37 cellular contexts compared by ENCODE assay signal in the genomic region with DNA sequence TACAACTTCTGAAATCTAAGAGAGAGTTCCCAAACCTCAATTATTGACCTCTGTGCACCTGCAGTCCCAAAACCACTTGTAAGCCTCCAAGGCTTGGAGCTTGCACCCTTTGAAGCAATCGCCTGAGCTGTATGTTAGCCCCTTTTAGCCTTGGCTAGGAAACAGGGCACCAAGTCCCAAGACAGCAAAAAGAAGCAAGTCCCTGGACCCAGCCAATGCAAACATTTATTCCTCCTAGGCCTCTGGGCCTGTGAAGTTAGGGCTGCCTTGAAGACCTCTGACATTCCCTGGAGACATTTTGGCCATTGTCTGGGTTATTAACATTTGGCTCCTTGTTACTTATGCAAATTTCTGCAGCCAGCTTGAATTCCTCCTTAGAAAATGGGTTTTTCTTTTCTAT.
"Had no signal": no experiment of that assay in that cellular context is flagged by ENCODE, and none has a peak within 500 bp of the region (broad histone marks: within the 10 kb centered on the region; RNA-seq: fewer than 3 reads in every experiment).

No MANE protein-coding gene starts in this region.

- H3K4me3 ChIP-seq: ascending aorta, body of pancreas, breast epithelium had no signal

- H3K27me3 ChIP-seq: ascending aorta, body of pancreas, brain microvascular endothelial cell, breast epithelium had no signal

- H3K4me1 Mint-ChIP-seq: activated B cell treated with CpG ODN at 0.5 μM for 24 hours; activated CD4-positive, alpha-beta T cell treated with anti-CD3 and anti-CD28 coated beads, Interleukin-2, amount 10 ng/mL, durations not matched to agents 24 days and 14 days; activated naive CD4-positive, alpha-beta T cell treated with anti-CD3 and anti-CD28 coated beads, Interleukin-2, amount 50 U/mL, for 24 hours; activated naive CD8-positive, alpha-beta T cell treated with anti-CD3 and anti-CD28 coated beads, Interleukin-2, amount 10 ng/mL, durations not matched to agents 7 days and 5 days; activated naive CD8-positive, alpha-beta T cell treated with anti-CD3 and anti-CD28 coated beads, Interleukin-2, amount 50 U/mL, for 24 hours; activated T-helper 17 cell treated with anti-CD3 and anti-CD28 coated beads, Interleukin-2, amount 50 U/mL, for 72 hours had no signal

- DNase-seq: activated B cell treated with CpG ODN at 0.5 μM for 24 hours; activated CD4-positive, alpha-beta memory T cell treated with anti-CD3 and anti-CD28 coated beads for 36 hours; activated CD4-positive, alpha-beta T cell treated with anti-CD3 and anti-CD28 coated beads for 4 hours; activated CD4-positive, alpha-beta T cell treated with anti-CD3 and anti-CD28 coated beads, Interleukin-2, amount 50 U/mL, for 1 hour; activated CD4-positive, alpha-beta T cell treated with anti-CD3 and anti-CD28 coated beads, Interleukin-2, amount 50 U/mL, for 4 hours; activated CD4-positive, CD25-positive, alpha-beta regulatory T cell treated with anti-CD3 and anti-CD28 coated beads, Interleukin-2, amount 50 U/mL, for 72 hours; activated CD8-positive, alpha-beta memory T cell treated with anti-CD3 and anti-CD28 coated beads, Interleukin-2, amount 50 U/mL, for 4 hours; activated CD8-positive, alpha-beta T cell treated with anti-CD3 and anti-CD28 coated beads for 36 hours; activated effector memory CD4-positive, alpha-beta T cell treated with anti-CD3 and anti-CD28 coated beads, Interleukin-2, amount 50 U/mL, for 16 hours; activated gamma-delta T cell treated with Interleukin-2 at 50 U/mL for 16 hours; activated naive CD4-positive, alpha-beta T cell; activated naive CD4-positive, alpha-beta T cell treated with anti-CD3 and anti-CD28 coated beads for 36 hours; activated naive CD8-positive, alpha-beta T cell treated with anti-CD3 and anti-CD28 coated beads, Interleukin-2, amount 10 ng/mL, durations not matched to agents 7 days and 5 days; activated naive CD8-positive, alpha-beta T cell treated with anti-CD3 and anti-CD28 coated beads, Interleukin-2, amount 50 U/mL, for 24 hours; activated T-cell treated with anti-CD3 and anti-CD28 coated beads for 4 hours; activated T-cell treated with anti-CD3 and anti-CD28 coated beads, Interleukin-2, amount 50 U/mL, for 1 hour; activated T-cell treated with anti-CD3 and anti-CD28 coated beads, Interleukin-2, amount 50 U/mL, for 4 hours; activated T-cell treated with anti-CD3 and anti-CD28 coated beads, Interleukin-2, amount 50 U/mL, for 72 hours; amygdala; anterior cingulate cortex; body of pancreas; brain microvascular endothelial cell; central memory CD4-positive, alpha-beta T cell; T-helper 1 cell; T-helper 2 cell; T-helper 9 cell had no signal

- H3K36me3 ChIP-seq: ascending aorta, brain microvascular endothelial cell, breast epithelium had no signal

- H3K27me3 Mint-ChIP-seq: activated B cell treated with CpG ODN at 0.5 μM for 24 hours; activated CD4-positive, alpha-beta memory T cell treated with anti-CD3 and anti-CD28 coated beads for 36 hours; activated CD8-positive, alpha-beta T cell treated with anti-CD3 and anti-CD28 coated beads for 36 hours; activated naive CD8-positive, alpha-beta T cell treated with anti-CD3 and anti-CD28 coated beads, Interleukin-2, amount 10 ng/mL, durations not matched to agents 7 days and 5 days; activated naive CD8-positive, alpha-beta T cell treated with anti-CD3 and anti-CD28 coated beads, Interleukin-2, amount 50 U/mL, for 24 hours had no signal

- ATAC-seq: activated CD8-positive, alpha-beta T cell treated with anti-CD3 and anti-CD28 coated beads for 36 hours; activated naive CD8-positive, alpha-beta T cell treated with anti-CD3 and anti-CD28 coated beads, Interleukin-2, amount 50 U/mL, for 24 hours; activated T-cell treated with anti-CD3 and anti-CD28 coated beads, Interleukin-2, amount 50 U/mL, for 4 hours; activated T-cell treated with anti-CD3 and anti-CD28 coated beads, Interleukin-2, amount 50 U/mL, for 72 hours; activated T-helper 17 cell treated with anti-CD3 and anti-CD28 coated beads, Interleukin-2, amount 50 U/mL, for 72 hours; body of pancreas had no signal

- H3K27ac Mint-ChIP-seq: activated B cell treated with CpG ODN at 0.5 μM for 24 hours; activated CD4-positive, alpha-beta memory T cell treated with anti-CD3 and anti-CD28 coated beads for 36 hours; activated CD4-positive, alpha-beta T cell treated with anti-CD3 and anti-CD28 coated beads, Interleukin-2, amount 10 ng/mL, durations not matched to agents 24 days and 14 days; activated CD8-positive, alpha-beta T cell treated with anti-CD3 and anti-CD28 coated beads for 36 hours; activated naive CD4-positive, alpha-beta T cell treated with anti-CD3 and anti-CD28 coated beads for 36 hours; activated naive CD4-positive, alpha-beta T cell treated with anti-CD3 and anti-CD28 coated beads, Interleukin-2, amount 50 U/mL, for 24 hours; activated naive CD8-positive, alpha-beta T cell; activated naive CD8-positive, alpha-beta T cell treated with anti-CD3 and anti-CD28 coated beads, Interleukin-2, amount 10 ng/mL, durations not matched to agents 7 days and 5 days; activated naive CD8-positive, alpha-beta T cell treated with anti-CD3 and anti-CD28 coated beads, Interleukin-2, amount 50 U/mL, for 24 hours; activated T-cell treated with anti-CD3 and anti-CD28 coated beads, Interleukin-2, amount 50 U/mL, for 72 hours; activated T-helper 1 cell treated with anti-CD3 and anti-CD28 coated beads, Interleukin-12 subunit alpha, Interleukin-12 subunit beta, Interleukin-2, Interleukin-4 antibody, amounts not matched to agents 30 ng/mL and 10 ng/mL and 1 ng/mL, durations not matched to agents 14 hours and 24 hours and 36 hours; activated T-helper 17 cell treated with anti-CD3 and anti-CD28 coated beads, Interleukin-2, amount 50 U/mL, for 72 hours; T-helper 1 cell treated with Interleukin-12 subunit alpha and Interleukin-12 subunit beta and Interleukin-4 antibody, amounts not matched to agents 30 μg/mL and 1 μg/mL, for 36 hours; T-helper 2 cell treated with Interferon-gamma antibody and Interleukin-4, amounts not matched to agents 5 μg/mL and 100 μg/mL, for 36 hours had no signal

- H3K27ac ChIP-seq: ascending aorta, body of pancreas, brain microvascular endothelial cell, breast epithelium, VCaP had no signal

- H3K9me3 ChIP-seq: ascending aorta, body of pancreas had no signal

- H3K36me3 Mint-ChIP-seq: activated naive CD4-positive, alpha-beta T cell treated with anti-CD3 and anti-CD28 coated beads, Interleukin-2, amount 50 U/mL, for 24 hours; activated naive CD8-positive, alpha-beta T cell treated with anti-CD3 and anti-CD28 coated beads, Interleukin-2, amount 10 ng/mL, durations not matched to agents 7 days and 5 days had no signal

- FAIRE-seq: TTC549 had no signal

- H3K4me1 ChIP-seq: ascending aorta, body of pancreas, breast epithelium had no signal

- H3K4me3 Mint-ChIP-seq: activated B cell treated with CpG ODN at 0.5 μM for 24 hours; activated CD4-positive, alpha-beta memory T cell treated with anti-CD3 and anti-CD28 coated beads for 36 hours; activated CD4-positive, alpha-beta T cell treated with anti-CD3 and anti-CD28 coated beads, Interleukin-2, amount 10 ng/mL, durations not matched to agents 24 days and 14 days; activated CD8-positive, alpha-beta T cell treated with anti-CD3 and anti-CD28 coated beads for 36 hours; activated naive CD4-positive, alpha-beta T cell treated with anti-CD3 and anti-CD28 coated beads for 36 hours; activated naive CD4-positive, alpha-beta T cell treated with anti-CD3 and anti-CD28 coated beads, Interleukin-2, amount 50 U/mL, for 24 hours; activated naive CD8-positive, alpha-beta T cell; activated naive CD8-positive, alpha-beta T cell treated with anti-CD3 and anti-CD28 coated beads, Interleukin-2, amount 10 ng/mL, durations not matched to agents 7 days and 5 days; activated naive CD8-positive, alpha-beta T cell treated with anti-CD3 and anti-CD28 coated beads, Interleukin-2, amount 50 U/mL, for 24 hours; activated T-cell treated with anti-CD3 and anti-CD28 coated beads, Interleukin-2, amount 50 U/mL, for 4 hours; activated T-cell treated with anti-CD3 and anti-CD28 coated beads, Interleukin-2, amount 50 U/mL, for 72 hours; activated T-helper 1 cell treated with anti-CD3 and anti-CD28 coated beads, Interleukin-12 subunit alpha, Interleukin-12 subunit beta, Interleukin-2, Interleukin-4 antibody, amounts not matched to agents 30 ng/mL and 10 ng/mL and 1 ng/mL, durations not matched to agents 14 hours and 24 hours and 36 hours; activated T-helper 17 cell treated with anti-CD3 and anti-CD28 coated beads, Interleukin-2, amount 50 U/mL, for 72 hours; T-helper 1 cell treated with Interleukin-12 subunit alpha and Interleukin-12 subunit beta and Interleukin-4 antibody, amounts not matched to agents 30 μg/mL and 1 μg/mL, for 36 hours; T-helper 2 cell treated with Interferon-gamma antibody and Interleukin-4, amounts not matched to agents 5 μg/mL and 100 μg/mL, for 36 hours had no signal
